In the genomic region with DNA sequence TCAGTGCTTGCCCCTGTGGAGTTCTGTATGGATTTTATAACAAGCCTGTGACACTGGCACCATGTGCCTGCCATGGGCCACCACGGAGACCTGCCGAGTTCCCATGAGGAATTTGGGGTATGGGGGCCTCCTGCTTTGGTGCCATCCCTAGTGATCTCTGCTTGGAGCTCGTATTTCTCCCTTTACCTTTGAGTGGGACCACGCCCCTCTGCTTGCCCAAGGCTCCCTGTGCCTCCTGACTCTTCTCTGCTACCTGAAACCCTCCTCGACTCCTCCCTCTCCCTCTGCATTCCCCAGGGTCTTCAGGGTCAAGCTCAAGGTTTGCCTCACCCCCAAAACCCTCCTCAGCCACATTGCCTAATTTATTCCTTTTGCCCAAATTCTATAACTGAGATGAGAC, we compare ENCODE assay signal across 23 cellular contexts.
"Had no signal": no experiment of that assay in that cellular context is flagged by ENCODE, and none has a peak within 500 bp of the region (broad histone marks: within the 10 kb centered on the region; RNA-seq: fewer than 3 reads in every experiment).

No MANE protein-coding gene starts in this region.

- H3K27me3 Mint-ChIP-seq: memory B cell; stimulated activated memory B cell treated with anti-CD40 and anti-IgM and Interleukin-4, amounts not matched to agents 10 μg/mL and 1 μg/mL and 100 μg/mL, for 72 hours had no signal

- DNase-seq: dorsolateral prefrontal cortex; effector CD4-positive, alpha-beta T cell; foreskin fibroblast; gastrocnemius medialis; heart left ventricle; left ventricle myocardium superior; lower lobe of right lung; natural killer cell; stimulated activated CD4-positive, alpha-beta T cell treated with anti-CD3 and anti-CD28 coated beads, Interleukin-4, amount 100 ng/mL, for 4 hours; stimulated activated naive CD8-positive, alpha-beta T cell treated with anti-CD3 and anti-CD28 coated beads, Interleukin-15, Interleukin-2, amounts not matched to agents 100 U/mL and 50 U/mL, for 24 hours; substantia nigra; testis; tibial artery had no signal

- H3K4me1 Mint-ChIP-seq: memory B cell; natural killer cell; stimulated activated memory B cell treated with anti-CD40 and anti-IgM and Interleukin-4, amounts not matched to agents 10 μg/mL and 1 μg/mL and 100 μg/mL, for 72 hours had no signal

- H3K27ac ChIP-seq: dorsolateral prefrontal cortex, epithelial cell of prostate, gastrocnemius medialis, heart left ventricle, hepatocyte, lower lobe of right lung, neutrophil, parathyroid adenoma, testis, tibial artery had no signal

- H2AFZ ChIP-seq: hepatocyte, parathyroid adenoma had no signal

- H3K36me3 Mint-ChIP-seq: memory B cell, natural killer cell, type B pancreatic cell had no signal

- H3K27ac Mint-ChIP-seq: memory B cell; natural killer cell; progenitor cell of endocrine pancreas; stimulated activated memory B cell treated with anti-CD40 and anti-IgM and Interleukin-4, amounts not matched to agents 10 μg/mL and 1 μg/mL and 100 μg/mL, for 72 hours; type B pancreatic cell had no signal

- H3K9me3 Mint-ChIP-seq: memory B cell, natural killer cell, type B pancreatic cell had no signal

- H3K27me3 ChIP-seq: gastrocnemius medialis, hepatocyte, testis, tibial artery had no signal

- H3K4me3 ChIP-seq: dorsolateral prefrontal cortex, gastrocnemius medialis, heart left ventricle, hepatocyte, lower lobe of right lung, testis, tibial artery had no signal

- H3K9me3 ChIP-seq: gastrocnemius medialis, heart left ventricle, lower lobe of right lung, neutrophil, testis, tibial artery had no signal

- H3K36me3 ChIP-seq: gastrocnemius medialis, heart left ventricle, lower lobe of right lung, neutrophil, tibial artery had no signal

- H3K9ac ChIP-seq: parathyroid adenoma had no signal

- H3K4me3 Mint-ChIP-seq: memory B cell; natural killer cell; stimulated activated memory B cell treated with anti-CD40 and anti-IgM and Interleukin-4, amounts not matched to agents 10 μg/mL and 1 μg/mL and 100 μg/mL, for 72 hours; type B pancreatic cell had no signal

- H3K4me2 ChIP-seq: hepatocyte had no signal

- H3K79me2 ChIP-seq: hepatocyte, parathyroid adenoma had no signal

- H3K4me1 ChIP-seq: gastrocnemius medialis, heart left ventricle, lower lobe of right lung, parathyroid adenoma, testis had no signal

- ATAC-seq: esophagus mucosa; gastrocnemius medialis; heart left ventricle; left ventricle myocardium superior; lower lobe of right lung; natural killer cell; sciatic nerve; stimulated activated memory B cell treated with anti-CD40 and anti-IgM and Interleukin-4, amounts not matched to agents 10 μg/mL and 1 μg/mL and 100 μg/mL, for 72 hours; stimulated activated naive CD8-positive, alpha-beta T cell treated with anti-CD3 and anti-CD28 coated beads, Interleukin-15, Interleukin-2, amounts not matched to agents 100 U/mL and 50 U/mL, for 24 hours had no signal
